Comparison of ENCODE assay signal across 24 cellular contexts in genomic region chr12:57907281-57907680, GRCh38.
"Had no signal": no experiment of that assay in that cellular context is flagged by ENCODE, and none has a peak within 500 bp of the region (broad histone marks: within the 10 kb centered on the region; RNA-seq: fewer than 3 reads in every experiment).

No MANE protein-coding gene starts in this region.

- H3K27ac ChIP-seq: KMS-11 had no signal

- ATAC-seq: SK-N-SH treated with all-trans-retinoic acid at 6 μM for 48 hours had no signal

- FAIRE-seq: RCC 7860 had no signal

- H3K4me2 ChIP-seq: KMS-11 had no signal

- H3K9ac ChIP-seq: KMS-11 had no signal

- DNase-seq: Kasumi-1, MV-4-11, NCI-H1048, NCI-H1105, NCI-H1417, NCI-H146, NCI-H1694 treated with DMSO at 0.1 percent for 48 hours, NCI-H1930, NCI-H2081, NCI-H2107, NCI-H2171, NCI-H226, NCI-H446, NCI-H510A, NCI-H524 treated with DMSO at 0.1 percent for 48 hours, NCI-H69, NCI-H774, Right ventricle myocardium superior, RPMI8226, SIG-M5, T-helper 1 cell had no signal
